Comparison of ENCODE assay signal across 1 cellular context in the genomic region with DNA sequence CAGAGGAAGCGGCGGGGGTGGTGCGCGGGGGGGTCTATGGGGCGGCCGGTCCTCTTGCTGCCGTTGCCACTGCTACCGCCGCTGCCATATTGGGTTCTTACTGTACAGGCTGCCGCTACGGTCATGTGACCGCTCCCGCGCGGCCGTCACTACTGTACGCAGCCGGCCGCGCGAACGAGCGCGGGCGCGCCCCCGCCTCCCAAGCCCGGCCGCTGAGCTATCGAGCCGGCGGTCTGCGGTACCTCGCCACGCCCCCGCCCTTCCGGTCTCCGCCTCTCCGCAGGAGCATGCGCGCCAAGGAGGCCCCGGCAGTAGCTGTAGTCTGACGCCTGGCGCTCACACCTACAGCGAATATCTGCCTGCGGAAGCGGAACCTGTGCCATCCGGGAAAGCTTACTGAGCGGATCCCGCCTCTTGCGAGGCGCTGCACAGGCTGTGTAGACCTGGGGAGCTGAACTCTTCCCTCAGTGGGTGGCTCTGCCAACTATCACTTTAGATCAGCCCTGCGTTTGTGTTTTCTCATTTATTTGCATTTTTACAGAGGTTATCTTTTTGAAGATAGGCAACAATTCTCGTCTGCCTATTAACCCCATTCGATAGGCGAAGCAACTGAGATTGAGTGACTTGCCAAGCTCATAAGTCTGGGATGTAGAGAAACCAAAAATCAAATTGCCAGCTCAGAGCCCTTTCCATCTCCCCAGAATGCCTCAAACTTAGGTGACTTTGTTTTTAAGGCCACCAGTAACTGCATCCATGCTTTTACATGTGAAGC.
TF ChIP-seq lines count a peak whose summit lies in the region.

A gene (minus strand): TSS at position 127 of the 772 bp plus-strand sequence. CDS start 265 bp downstream, outside the sequence.

TF ChIP-seq in HEK293, 187 proteins besides CTCF, POLR2A, EP300 and RAD21 (continued from another document):
- TF ChIP-seq, protein P1, sequence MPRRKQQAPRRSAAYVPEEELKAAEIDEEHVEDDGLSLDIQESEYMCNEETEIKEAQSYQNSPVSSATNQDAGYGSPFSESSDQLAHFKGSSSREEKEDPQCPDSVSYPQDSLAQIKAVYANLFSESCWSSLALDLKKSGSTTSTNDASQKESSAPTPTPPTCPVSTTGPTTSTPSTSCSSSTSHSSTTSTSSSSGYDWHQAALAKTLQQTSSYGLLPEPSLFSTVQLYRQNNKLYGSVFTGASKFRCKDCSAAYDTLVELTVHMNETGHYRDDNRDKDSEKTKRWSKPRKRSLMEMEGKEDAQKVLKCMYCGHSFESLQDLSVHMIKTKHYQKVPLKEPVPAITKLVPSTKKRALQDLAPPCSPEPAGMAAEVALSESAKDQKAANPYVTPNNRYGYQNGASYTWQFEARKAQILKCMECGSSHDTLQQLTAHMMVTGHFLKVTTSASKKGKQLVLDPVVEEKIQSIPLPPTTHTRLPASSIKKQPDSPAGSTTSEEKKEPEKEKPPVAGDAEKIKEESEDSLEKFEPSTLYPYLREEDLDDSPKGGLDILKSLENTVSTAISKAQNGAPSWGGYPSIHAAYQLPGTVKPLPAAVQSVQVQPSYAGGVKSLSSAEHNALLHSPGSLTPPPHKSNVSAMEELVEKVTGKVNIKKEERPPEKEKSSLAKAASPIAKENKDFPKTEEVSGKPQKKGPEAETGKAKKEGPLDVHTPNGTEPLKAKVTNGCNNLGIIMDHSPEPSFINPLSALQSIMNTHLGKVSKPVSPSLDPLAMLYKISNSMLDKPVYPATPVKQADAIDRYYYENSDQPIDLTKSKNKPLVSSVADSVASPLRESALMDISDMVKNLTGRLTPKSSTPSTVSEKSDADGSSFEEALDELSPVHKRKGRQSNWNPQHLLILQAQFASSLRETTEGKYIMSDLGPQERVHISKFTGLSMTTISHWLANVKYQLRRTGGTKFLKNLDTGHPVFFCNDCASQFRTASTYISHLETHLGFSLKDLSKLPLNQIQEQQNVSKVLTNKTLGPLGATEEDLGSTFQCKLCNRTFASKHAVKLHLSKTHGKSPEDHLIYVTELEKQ (tag by site-specific recombination; IDR thresholded peaks at IDR 0.05; ENCODE audit: borderline replicate concordance), result no peak
- TF ChIP-seq ZFP37 (tag by site-specific recombination; IDR thresholded peaks at IDR 0.05) (no peak), ZNF544 (tag by site-specific recombination; IDR thresholded peaks at IDR 0.05) (no peak), ZNF629 (tag by site-specific recombination; IDR thresholded peaks at IDR 0.05) (0 out of 2 replicates have a peak, but pooled peaks have one; percentile 14), ZNF184 (tag by site-specific recombination; IDR thresholded peaks at IDR 0.05) (no peak), KLF9 (tag by site-specific recombination; IDR thresholded peaks at IDR 0.05; ENCODE audit: low read depth) (peak; percentile 77), ZNF423 (tag by site-specific recombination; IDR thresholded peaks at IDR 0.05) (no peak), EGR2 (tag by site-specific recombination; IDR thresholded peaks at IDR 0.05; ENCODE audit: low read depth) (peak; percentile 73), ZFHX2 (tag by site-specific recombination; conservative IDR thresholded peaks at IDR 0.05) (peak; percentile 78), ZNF24 (tag by site-specific recombination; IDR thresholded peaks at IDR 0.05) (no peak), ZNF138 (tag by site-specific recombination; IDR thresholded peaks at IDR 0.05; ENCODE audit: borderline replicate concordance) (no peak), ZNF660 (tag by site-specific recombination; IDR thresholded peaks at IDR 0.05) (no peak; the same call in 1 of the 2 replicates), ZNF670 (tag by site-specific recombination; IDR thresholded peaks at IDR 0.05; ENCODE audit: low read depth) (no peak), ZNF416 (tag by site-specific recombination; IDR thresholded peaks at IDR 0.05) (no peak), ZNF521 (tag by site-specific recombination; IDR thresholded peaks at IDR 0.05) (no peak), RBAK (tag by site-specific recombination; IDR thresholded peaks at IDR 0.05) (no peak), ZNF529 (tag by site-specific recombination; IDR thresholded peaks at IDR 0.05; ENCODE audit: insufficient replicate concordance) (no peak), ZNF239 (tag by site-specific recombination; IDR thresholded peaks at IDR 0.05) (no peak)
- TF ChIP-seq, protein P2, sequence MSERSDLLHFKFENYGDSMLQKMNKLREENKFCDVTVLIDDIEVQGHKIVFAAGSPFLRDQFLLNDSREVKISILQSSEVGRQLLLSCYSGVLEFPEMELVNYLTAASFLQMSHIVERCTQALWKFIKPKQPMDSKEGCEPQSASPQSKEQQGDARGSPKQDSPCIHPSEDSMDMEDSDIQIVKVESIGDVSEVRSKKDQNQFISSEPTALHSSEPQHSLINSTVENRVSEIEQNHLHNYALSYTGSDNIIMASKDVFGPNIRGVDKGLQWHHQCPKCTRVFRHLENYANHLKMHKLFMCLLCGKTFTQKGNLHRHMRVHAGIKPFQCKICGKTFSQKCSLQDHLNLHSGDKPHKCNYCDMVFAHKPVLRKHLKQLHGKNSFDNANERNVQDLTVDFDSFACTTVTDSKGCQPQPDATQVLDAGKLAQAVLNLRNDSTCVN (tag by site-specific recombination; optimal IDR thresholded peaks at IDR 0.05), result peak; percentile 88
- TF ChIP-seq, protein P3, sequence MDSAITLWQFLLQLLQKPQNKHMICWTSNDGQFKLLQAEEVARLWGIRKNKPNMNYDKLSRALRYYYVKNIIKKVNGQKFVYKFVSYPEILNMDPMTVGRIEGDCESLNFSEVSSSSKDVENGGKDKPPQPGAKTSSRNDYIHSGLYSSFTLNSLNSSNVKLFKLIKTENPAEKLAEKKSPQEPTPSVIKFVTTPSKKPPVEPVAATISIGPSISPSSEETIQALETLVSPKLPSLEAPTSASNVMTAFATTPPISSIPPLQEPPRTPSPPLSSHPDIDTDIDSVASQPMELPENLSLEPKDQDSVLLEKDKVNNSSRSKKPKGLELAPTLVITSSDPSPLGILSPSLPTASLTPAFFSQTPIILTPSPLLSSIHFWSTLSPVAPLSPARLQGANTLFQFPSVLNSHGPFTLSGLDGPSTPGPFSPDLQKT (IDR thresholded peaks at IDR 0.05; ENCODE audit: borderline replicate concordance, low read depth, low read length), result 0 out of 2 replicates have a peak, but pooled peaks have one; percentile 26
- TF ChIP-seq, protein P4, sequence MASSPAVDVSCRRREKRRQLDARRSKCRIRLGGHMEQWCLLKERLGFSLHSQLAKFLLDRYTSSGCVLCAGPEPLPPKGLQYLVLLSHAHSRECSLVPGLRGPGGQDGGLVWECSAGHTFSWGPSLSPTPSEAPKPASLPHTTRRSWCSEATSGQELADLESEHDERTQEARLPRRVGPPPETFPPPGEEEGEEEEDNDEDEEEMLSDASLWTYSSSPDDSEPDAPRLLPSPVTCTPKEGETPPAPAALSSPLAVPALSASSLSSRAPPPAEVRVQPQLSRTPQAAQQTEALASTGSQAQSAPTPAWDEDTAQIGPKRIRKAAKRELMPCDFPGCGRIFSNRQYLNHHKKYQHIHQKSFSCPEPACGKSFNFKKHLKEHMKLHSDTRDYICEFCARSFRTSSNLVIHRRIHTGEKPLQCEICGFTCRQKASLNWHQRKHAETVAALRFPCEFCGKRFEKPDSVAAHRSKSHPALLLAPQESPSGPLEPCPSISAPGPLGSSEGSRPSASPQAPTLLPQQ (tag by site-specific recombination; IDR thresholded peaks at IDR 0.05), result no peak
